Comparison of ENCODE assay signal across 8 cellular contexts in genomic region chr5:170638454-170639220, GRCh38.
A peak's percentile ranks its signal among the peaks of the same experiment; 100 is the strongest.
DNase-seq lines count a peak whose midpoint lies in the region; ATAC-seq lines count a peak whose summit lies in the region.

No MANE protein-coding gene starts in this region.

- H2BK12ac ChIP-seq in trophoblast cell (ENCODE audit: low read length), result no peak overlapping the region

- ATAC-seq in GM18907 (IDR thresholded peaks at IDR 0.05; ENCODE audit: unreplicated experiment), result peak; percentile 77
- ATAC-seq in HG03521 (IDR thresholded peaks at IDR 0.05; ENCODE audit: unreplicated experiment), result peak; percentile 49

- no peak overlapping the region for H3K9ac ChIP-seq in trophoblast cell (ENCODE audit: low read length)

- no peaks in the 10 kb centered on the region for H3K9me3 ChIP-seq in trophoblast cell (ENCODE audit: insufficient read depth, low read depth, low read length)

- no peak overlapping the region for H3K23ac ChIP-seq in trophoblast cell (ENCODE audit: low read length)

- H3K14ac ChIP-seq in trophoblast cell (ENCODE audit: low read length), result no peak overlapping the region

- no peak overlapping the region for H4K8ac ChIP-seq in trophoblast cell (ENCODE audit: low read depth, low read length)

- H3K18ac ChIP-seq in trophoblast cell (ENCODE audit: low read length), result no peak overlapping the region

- no peak overlapping the region for H3K27ac ChIP-seq in trophoblast cell (ENCODE audit: low read depth, low read length)

- no peak overlapping the region for H3K4ac ChIP-seq in trophoblast cell (ENCODE audit: low read depth, low read length)

- DNase-seq in Ammon's horn (ENCODE audit: low spot score) (peak; percentile 70), RPMI7951 (ENCODE audit: low read depth) (peak; percentile 40), glomerular visceral epithelial cell (ENCODE audit: extremely low spot score) (peak; percentile 67), trophoblast cell (peak; percentile 42 to 81), SHP77 treated with DMSO at 0.1 percent for 48 hours (lab: John Stamatoyannopoulos, UW) (no peak)
- peak; percentile 33 for DNase-seq in activated effector memory CD4-positive, alpha-beta T cell treated with Interleukin-2 at 50 U/mL for 16 hours

- H3K4me2 ChIP-seq in trophoblast cell (ENCODE audit: low read length), result no peak overlapping the region

- no peaks in the 10 kb centered on the region for H3K79me2 ChIP-seq in trophoblast cell (ENCODE audit: control insufficient read depth, insufficient read depth, low read length, poor library complexity)

- no peak overlapping the region for H2BK120ac ChIP-seq in trophoblast cell (ENCODE audit: insufficient read depth, low read length, poor library complexity)

- peaks cover 2% of the 10 kb centered on the region for H3K79me1 ChIP-seq in trophoblast cell (ENCODE audit: low read length)

- H3K36me3 ChIP-seq in trophoblast cell (ENCODE audit: control insufficient read depth in 1 of 2, insufficient read depth in 2 of 2, low read length in 2 of 2), result no peaks in the 10 kb centered on the region

- no CpG with 5 or more reads among the region's 15 CpGs for WGBS in trophoblast cell (ENCODE audit: extremely low coverage, insufficient coverage, insufficient read length)

- H4K12ac ChIP-seq in trophoblast cell (ENCODE audit: low read depth, low read length), result no peak overlapping the region

- no peak overlapping the region for H2BK5ac ChIP-seq in trophoblast cell (ENCODE audit: low read depth, low read length, poor library complexity)

- no peak overlapping the region for H4K91ac ChIP-seq in trophoblast cell (ENCODE audit: low read depth, low read length)

- no peak overlapping the region for H3K4me3 ChIP-seq in trophoblast cell (ENCODE audit: low read depth, low read length)

- no peak overlapping the region for H2AK5ac ChIP-seq in trophoblast cell (ENCODE audit: low read length)

- H3K27me3 ChIP-seq in trophoblast cell (ENCODE audit: insufficient read depth, low read length), result no peaks in the 10 kb centered on the region

- no peak overlapping the region for H2AFZ ChIP-seq in trophoblast cell (ENCODE audit: insufficient read depth, low read length, poor library complexity)

- peaks cover 7% of the 10 kb centered on the region in 2 experiments for H3K4me1 ChIP-seq in trophoblast cell (ENCODE audit: control insufficient read depth in 1 of 2, insufficient read depth in 2 of 2, low read length in 2 of 2)
